ENCODE assay signal across 1 cellular context in the genomic region with DNA sequence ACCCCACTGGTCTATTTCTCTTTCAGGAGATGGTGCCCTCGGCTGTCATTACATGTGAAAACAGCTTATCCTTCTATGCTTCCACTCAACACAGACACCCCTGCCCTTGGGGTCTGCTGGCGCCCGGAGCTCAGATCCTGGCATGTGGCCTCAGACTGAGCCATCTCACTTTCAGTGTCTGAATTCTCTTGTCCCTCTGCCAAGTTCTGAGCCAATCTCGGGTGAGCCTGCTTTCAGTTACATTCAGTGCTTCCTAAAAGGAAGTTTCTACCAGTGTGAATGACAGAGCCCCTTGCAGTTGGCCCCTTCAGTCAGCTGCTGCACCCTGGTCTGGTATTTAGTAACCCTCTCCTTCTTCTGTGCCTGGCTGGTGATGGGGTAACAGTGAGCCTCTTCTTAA.
TF ChIP-seq lines count a peak whose summit lies in the region.

No MANE protein-coding gene starts in this region.

TF ChIP-seq in GM23338, 12 proteins besides CTCF, POLR2A, EP300 and RAD21 (continued from another document):
- TF ChIP-seq, protein P1, sequence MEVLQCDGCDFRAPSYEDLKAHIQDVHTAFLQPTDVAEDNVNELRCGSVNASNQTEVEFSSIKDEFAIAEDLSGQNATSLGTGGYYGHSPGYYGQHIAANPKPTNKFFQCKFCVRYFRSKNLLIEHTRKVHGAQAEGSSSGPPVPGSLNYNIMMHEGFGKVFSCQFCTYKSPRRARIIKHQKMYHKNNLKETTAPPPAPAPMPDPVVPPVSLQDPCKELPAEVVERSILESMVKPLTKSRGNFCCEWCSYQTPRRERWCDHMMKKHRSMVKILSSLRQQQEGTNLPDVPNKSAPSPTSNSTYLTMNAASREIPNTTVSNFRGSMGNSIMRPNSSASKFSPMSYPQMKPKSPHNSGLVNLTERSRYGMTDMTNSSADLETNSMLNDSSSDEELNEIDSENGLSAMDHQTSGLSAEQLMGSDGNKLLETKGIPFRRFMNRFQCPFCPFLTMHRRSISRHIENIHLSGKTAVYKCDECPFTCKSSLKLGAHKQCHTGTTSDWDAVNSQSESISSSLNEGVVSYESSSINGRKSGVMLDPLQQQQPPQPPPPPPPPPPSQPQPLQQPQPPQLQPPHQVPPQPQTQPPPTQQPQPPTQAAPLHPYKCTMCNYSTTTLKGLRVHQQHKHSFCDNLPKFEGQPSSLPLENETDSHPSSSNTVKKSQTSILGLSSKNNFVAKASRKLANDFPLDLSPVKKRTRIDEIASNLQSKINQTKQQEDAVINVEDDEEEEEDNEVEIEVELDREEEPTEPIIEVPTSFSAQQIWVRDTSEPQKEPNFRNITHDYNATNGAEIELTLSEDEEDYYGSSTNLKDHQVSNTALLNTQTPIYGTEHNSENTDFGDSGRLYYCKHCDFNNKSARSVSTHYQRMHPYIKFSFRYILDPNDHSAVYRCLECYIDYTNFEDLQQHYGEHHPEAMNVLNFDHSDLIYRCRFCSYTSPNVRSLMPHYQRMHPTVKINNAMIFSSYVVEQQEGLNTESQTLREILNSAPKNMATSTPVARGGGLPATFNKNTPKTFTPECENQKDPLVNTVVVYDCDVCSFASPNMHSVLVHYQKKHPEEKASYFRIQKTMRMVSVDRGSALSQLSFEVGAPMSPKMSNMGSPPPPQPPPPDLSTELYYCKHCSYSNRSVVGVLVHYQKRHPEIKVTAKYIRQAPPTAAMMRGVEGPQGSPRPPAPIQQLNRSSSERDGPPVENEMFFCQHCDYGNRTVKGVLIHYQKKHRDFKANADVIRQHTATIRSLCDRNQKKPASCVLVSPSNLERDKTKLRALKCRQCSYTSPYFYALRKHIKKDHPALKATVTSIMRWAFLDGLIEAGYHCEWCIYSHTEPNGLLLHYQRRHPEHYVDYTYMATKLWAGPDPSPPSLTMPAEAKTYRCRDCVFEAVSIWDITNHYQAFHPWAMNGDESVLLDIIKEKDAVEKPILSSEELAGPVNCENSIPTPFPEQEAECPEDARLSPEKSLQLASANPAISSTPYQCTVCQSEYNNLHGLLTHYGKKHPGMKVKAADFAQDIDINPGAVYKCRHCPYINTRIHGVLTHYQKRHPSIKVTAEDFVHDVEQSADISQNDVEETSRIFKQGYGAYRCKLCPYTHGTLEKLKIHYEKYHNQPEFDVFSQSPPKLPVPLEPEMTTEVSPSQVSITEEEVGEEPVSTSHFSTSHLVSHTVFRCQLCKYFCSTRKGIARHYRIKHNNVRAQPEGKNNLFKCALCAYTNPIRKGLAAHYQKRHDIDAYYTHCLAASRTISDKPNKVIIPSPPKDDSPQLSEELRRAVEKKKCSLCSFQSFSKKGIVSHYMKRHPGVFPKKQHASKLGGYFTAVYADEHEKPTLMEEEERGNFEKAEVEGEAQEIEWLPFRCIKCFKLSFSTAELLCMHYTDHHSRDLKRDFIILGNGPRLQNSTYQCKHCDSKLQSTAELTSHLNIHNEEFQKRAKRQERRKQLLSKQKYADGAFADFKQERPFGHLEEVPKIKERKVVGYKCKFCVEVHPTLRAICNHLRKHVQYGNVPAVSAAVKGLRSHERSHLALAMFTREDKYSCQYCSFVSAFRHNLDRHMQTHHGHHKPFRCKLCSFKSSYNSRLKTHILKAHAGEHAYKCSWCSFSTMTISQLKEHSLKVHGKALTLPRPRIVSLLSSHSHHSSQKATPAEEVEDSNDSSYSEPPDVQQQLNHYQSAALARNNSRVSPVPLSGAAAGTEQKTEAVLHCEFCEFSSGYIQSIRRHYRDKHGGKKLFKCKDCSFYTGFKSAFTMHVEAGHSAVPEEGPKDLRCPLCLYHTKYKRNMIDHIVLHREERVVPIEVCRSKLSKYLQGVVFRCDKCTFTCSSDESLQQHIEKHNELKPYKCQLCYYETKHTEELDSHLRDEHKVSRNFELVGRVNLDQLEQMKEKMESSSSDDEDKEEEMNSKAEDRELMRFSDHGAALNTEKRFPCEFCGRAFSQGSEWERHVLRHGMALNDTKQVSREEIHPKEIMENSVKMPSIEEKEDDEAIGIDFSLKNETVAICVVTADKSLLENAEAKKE (CRISPR knock-in tag; IDR thresholded peaks at IDR 0.05) = no peak
- TF ChIP-seq, protein P2, sequence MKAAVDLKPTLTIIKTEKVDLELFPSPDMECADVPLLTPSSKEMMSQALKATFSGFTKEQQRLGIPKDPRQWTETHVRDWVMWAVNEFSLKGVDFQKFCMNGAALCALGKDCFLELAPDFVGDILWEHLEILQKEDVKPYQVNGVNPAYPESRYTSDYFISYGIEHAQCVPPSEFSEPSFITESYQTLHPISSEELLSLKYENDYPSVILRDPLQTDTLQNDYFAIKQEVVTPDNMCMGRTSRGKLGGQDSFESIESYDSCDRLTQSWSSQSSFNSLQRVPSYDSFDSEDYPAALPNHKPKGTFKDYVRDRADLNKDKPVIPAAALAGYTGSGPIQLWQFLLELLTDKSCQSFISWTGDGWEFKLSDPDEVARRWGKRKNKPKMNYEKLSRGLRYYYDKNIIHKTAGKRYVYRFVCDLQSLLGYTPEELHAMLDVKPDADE (IDR thresholded peaks at IDR 0.05) = no peak
- TF ChIP-seq NANOG (IDR thresholded peaks at IDR 0.05; ENCODE audit: borderline replicate concordance) = no peak
- TF ChIP-seq JUNB (IDR thresholded peaks at IDR 0.05; ENCODE audit: unreplicated experiment) = no peak
- TF ChIP-seq EZH2phosphoT487 (IDR thresholded peaks at IDR 0.05; ENCODE audit: unreplicated experiment) = no peak
- no peak for TF ChIP-seq ZNF114 (CRISPR knock-in tag; IDR thresholded peaks at IDR 0.05)
TF ChIP-seq in GM23338: peak in this region for 0.
